ENCODE assay signal across 10 cellular contexts in genomic region chr15:75171408-75171807, GRCh38. TPM values are rescaled to one million over a fixed set of nuclear protein-coding genes. Genes with fewer than 3 reads are reported as not detected.
DNase-seq lines count a peak whose midpoint lies in the region; TF ChIP-seq lines count a peak whose summit lies in the region.
"Had no signal": no experiment of that assay in that cellular context is flagged by ENCODE, and none has a peak within 500 bp of the region (broad histone marks: within the 10 kb centered on the region; RNA-seq: fewer than 3 reads in every experiment).

No MANE protein-coding gene starts in this region.

- H3K27ac Mint-ChIP-seq in neural progenitor cell, result no peak overlapping the region
- H3K27ac Mint-ChIP-seq: naive B cell had no signal

- H3K36me3 Mint-ChIP-seq in neural progenitor cell, result no peaks in the 10 kb centered on the region
- H3K36me3 Mint-ChIP-seq: CD8-positive, alpha-beta memory T cell; naive B cell had no signal

- peak; percentile 59 for DNase-seq in activated effector memory CD4-positive, alpha-beta T cell treated with anti-CD3 and anti-CD28 coated beads, Interleukin-2, amount 50 U/mL, for 16 hours
- no peak for DNase-seq in activated effector memory CD4-positive, alpha-beta T cell treated with Interleukin-2 at 50 U/mL for 16 hours
- DNase-seq in SIG-M5 treated with dmso at 0.1 percent for 504 hours (lab: John Stamatoyannopoulos, UW; ENCODE audit: unreplicated experiment), result peak; percentile 85
- DNase-seq in epithelial cell of prostate (ENCODE audit: low read depth, low spot score), result peak; percentile 18
- DNase-seq in stromal cell of bone marrow (ENCODE audit: low read depth), result peak; percentile 72
- DNase-seq in neural progenitor cell (ENCODE audit: low spot score), result no peak
- DNase-seq in anterior cingulate cortex (lab: John Stamatoyannopoulos, UW), result no peak
- no peak for DNase-seq in NCI-H2171 (lab: John Stamatoyannopoulos, UW)
- DNase-seq: CD8-positive, alpha-beta memory T cell; naive B cell had no signal

- no peak overlapping the region for H3K4me2 ChIP-seq in neural progenitor cell

- H3K9me3 ChIP-seq in neural progenitor cell (ENCODE audit: low read depth), result no peaks in the 10 kb centered on the region

- H3K27me3 Mint-ChIP-seq in neural progenitor cell (ENCODE audit: insufficient read depth, low read depth), result peaks cover 3% of the 10 kb centered on the region

- no peaks in the 10 kb centered on the region for H3K36me3 ChIP-seq in neural progenitor cell

- H3K27ac ChIP-seq in epithelial cell of prostate, result peak overlapping the region; percentile 84
- no peak overlapping the region for H3K27ac ChIP-seq in neural progenitor cell

- no peak overlapping the region for H3K9ac ChIP-seq in neural progenitor cell

- no peak overlapping the region for H3K4me3 ChIP-seq in neural progenitor cell

- H3F3A ChIP-seq in neural progenitor cell (ENCODE audit: low read depth), result no peaks in the 10 kb centered on the region

- no peaks in the 10 kb centered on the region for H3K79me2 ChIP-seq in neural progenitor cell (ENCODE audit: low read depth)

- no peaks in the 10 kb centered on the region for H3K27me3 ChIP-seq in neural progenitor cell

- no peaks in the 10 kb centered on the region for H4K20me1 ChIP-seq in neural progenitor cell (ENCODE audit: low read depth)

- H3K9me3 Mint-ChIP-seq in neural progenitor cell, result peaks cover 9% of the 10 kb centered on the region
- H3K9me3 Mint-ChIP-seq: CD8-positive, alpha-beta memory T cell; naive B cell had no signal

- H3K4me3 Mint-ChIP-seq in neural progenitor cell, result no peak overlapping the region
- H3K4me3 Mint-ChIP-seq: naive B cell had no signal

- H2AFZ ChIP-seq in neural progenitor cell (replicated peaks), result no peak overlapping the region

- no peak for TF ChIP-seq CTCF in neural progenitor cell (IDR thresholded peaks at IDR 0.05)

- no peaks in the 10 kb centered on the region for H3K4me1 ChIP-seq in neural progenitor cell

- H3K4me1 Mint-ChIP-seq in neural progenitor cell, result no peaks in the 10 kb centered on the region
- H3K4me1 Mint-ChIP-seq: naive B cell had no signal

RNA-seq across cellular contexts. Expression of gene C15orf39, which starts 30.3 kb away (rescaled TPM):
- total RNA-seq in neural progenitor cell (ENCODE audit: low replicate concordance), result 1.2 and 7.1 TPM in 2 replicates

Comparison
In these comparisons a context has a peak if more than half of its experiments do, and no peak if none do; other contexts are left out.
1. DNase-seq: peak in activated effector memory CD4-positive, alpha-beta T cell treated with anti-CD3 and anti-CD28 coated beads, Interleukin-2, amount 50 U/mL, for 16 hours (single experiment), SIG-M5 treated with dmso at 0.1 percent for 504 hours (single experiment), epithelial cell of prostate (single experiment) and stromal cell of bone marrow (single experiment); none in activated effector memory CD4-positive, alpha-beta T cell treated with Interleukin-2 at 50 U/mL for 16 hours (single experiment), neural progenitor cell (single experiment), anterior cingulate cortex (0 of 58) and NCI-H2171 (single experiment).